ENCODE assay signal across 1 cellular context in the genomic region with DNA sequence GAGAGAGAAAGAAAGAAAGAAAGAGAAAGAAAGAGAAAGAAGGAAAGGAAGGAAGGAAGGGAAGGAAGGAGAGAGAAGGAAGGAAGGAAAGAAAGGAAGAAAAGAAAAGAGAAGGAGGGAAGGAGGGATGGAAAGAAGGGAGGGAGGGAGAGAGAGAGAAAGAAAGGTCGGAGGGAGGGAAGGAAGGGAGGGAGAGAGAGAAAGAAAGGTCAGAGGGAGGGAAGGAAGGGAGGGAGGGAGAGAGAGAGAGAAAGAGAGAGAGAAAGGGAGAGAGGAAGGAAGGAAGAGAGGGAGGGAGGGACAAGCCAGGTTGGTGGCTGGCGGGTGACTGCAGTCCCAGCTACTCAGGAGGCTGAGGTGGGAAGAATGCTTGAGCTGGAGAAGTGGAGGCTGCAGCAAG.
TF ChIP-seq lines count a peak whose summit lies in the region.

No MANE protein-coding gene starts in this region.

TF ChIP-seq in K562, 482 proteins besides CTCF, POLR2A, EP300 and RAD21 (continues in another document):
- peak in 1 of 2 experiments; percentile 21; a peak in 1 of 4 replicates for TF ChIP-seq ARNT (IDR thresholded peaks at IDR 0.05)
- no peak for TF ChIP-seq ZNF79 (CRISPR knock-in tag; IDR thresholded peaks at IDR 0.05; ENCODE audit: low read depth)
- TF ChIP-seq, protein P1, sequence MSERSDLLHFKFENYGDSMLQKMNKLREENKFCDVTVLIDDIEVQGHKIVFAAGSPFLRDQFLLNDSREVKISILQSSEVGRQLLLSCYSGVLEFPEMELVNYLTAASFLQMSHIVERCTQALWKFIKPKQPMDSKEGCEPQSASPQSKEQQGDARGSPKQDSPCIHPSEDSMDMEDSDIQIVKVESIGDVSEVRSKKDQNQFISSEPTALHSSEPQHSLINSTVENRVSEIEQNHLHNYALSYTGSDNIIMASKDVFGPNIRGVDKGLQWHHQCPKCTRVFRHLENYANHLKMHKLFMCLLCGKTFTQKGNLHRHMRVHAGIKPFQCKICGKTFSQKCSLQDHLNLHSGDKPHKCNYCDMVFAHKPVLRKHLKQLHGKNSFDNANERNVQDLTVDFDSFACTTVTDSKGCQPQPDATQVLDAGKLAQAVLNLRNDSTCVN (CRISPR knock-in tag; IDR thresholded peaks at IDR 0.05): peak; percentile 93; the same call in 1 of the 2 replicates
- TF ChIP-seq CTBP1 (IDR thresholded peaks at IDR 0.05; ENCODE audit: borderline replicate concordance): no peak
- TF ChIP-seq, protein P2, sequence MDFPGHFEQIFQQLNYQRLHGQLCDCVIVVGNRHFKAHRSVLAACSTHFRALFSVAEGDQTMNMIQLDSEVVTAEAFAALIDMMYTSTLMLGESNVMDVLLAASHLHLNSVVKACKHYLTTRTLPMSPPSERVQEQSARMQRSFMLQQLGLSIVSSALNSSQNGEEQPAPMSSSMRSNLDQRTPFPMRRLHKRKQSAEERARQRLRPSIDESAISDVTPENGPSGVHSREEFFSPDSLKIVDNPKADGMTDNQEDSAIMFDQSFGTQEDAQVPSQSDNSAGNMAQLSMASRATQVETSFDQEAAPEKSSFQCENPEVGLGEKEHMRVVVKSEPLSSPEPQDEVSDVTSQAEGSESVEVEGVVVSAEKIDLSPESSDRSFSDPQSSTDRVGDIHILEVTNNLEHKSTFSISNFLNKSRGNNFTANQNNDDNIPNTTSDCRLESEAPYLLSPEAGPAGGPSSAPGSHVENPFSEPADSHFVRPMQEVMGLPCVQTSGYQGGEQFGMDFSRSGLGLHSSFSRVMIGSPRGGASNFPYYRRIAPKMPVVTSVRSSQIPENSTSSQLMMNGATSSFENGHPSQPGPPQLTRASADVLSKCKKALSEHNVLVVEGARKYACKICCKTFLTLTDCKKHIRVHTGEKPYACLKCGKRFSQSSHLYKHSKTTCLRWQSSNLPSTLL (IDR thresholded peaks at IDR 0.05): peak; percentile 42; the same call in 1 of the 2 replicates
- no peak for TF ChIP-seq CBFA2T3 (IDR thresholded peaks at IDR 0.05)
- TF ChIP-seq LEF1 (IDR thresholded peaks at IDR 0.05): no peak
- no peak for TF ChIP-seq KDM5B (IDR thresholded peaks at IDR 0.05; ENCODE audit: insufficient replicate concordance, low read depth, low read length)
- TF ChIP-seq, protein P3, sequence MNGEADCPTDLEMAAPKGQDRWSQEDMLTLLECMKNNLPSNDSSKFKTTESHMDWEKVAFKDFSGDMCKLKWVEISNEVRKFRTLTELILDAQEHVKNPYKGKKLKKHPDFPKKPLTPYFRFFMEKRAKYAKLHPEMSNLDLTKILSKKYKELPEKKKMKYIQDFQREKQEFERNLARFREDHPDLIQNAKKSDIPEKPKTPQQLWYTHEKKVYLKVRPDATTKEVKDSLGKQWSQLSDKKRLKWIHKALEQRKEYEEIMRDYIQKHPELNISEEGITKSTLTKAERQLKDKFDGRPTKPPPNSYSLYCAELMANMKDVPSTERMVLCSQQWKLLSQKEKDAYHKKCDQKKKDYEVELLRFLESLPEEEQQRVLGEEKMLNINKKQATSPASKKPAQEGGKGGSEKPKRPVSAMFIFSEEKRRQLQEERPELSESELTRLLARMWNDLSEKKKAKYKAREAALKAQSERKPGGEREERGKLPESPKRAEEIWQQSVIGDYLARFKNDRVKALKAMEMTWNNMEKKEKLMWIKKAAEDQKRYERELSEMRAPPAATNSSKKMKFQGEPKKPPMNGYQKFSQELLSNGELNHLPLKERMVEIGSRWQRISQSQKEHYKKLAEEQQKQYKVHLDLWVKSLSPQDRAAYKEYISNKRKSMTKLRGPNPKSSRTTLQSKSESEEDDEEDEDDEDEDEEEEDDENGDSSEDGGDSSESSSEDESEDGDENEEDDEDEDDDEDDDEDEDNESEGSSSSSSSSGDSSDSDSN (IDR thresholded peaks at IDR 0.05; ENCODE audit: borderline replicate concordance in 1 of 2, low read depth in 2 of 2, low read length in 2 of 2): no peak
- no peak for TF ChIP-seq DDX20 (tag; IDR thresholded peaks at IDR 0.05; ENCODE audit: low read depth)
- TF ChIP-seq U2AF1 (optimal IDR thresholded peaks at IDR 0.05; ENCODE audit: low read depth, low read length): no peak
- TF ChIP-seq POLR3G (IDR thresholded peaks at IDR 0.05; ENCODE audit: extremely low read depth, insufficient read length, insufficient replicate concordance): no peak
- peak in 1 of 2 experiments; percentile 28; a peak in 1 of 4 replicates for TF ChIP-seq FOXK2 (conservative IDR thresholded peaks at IDR 0.05 in 1 of 2, IDR thresholded peaks at IDR 0.05 in 1 of 2; ENCODE audit: low read depth in 2 of 2)
- no peak for TF ChIP-seq STAT5A (IDR thresholded peaks at IDR 0.05; ENCODE audit: borderline replicate concordance, low read length)
- TF ChIP-seq PHB2 (IDR thresholded peaks at IDR 0.05; ENCODE audit: low read depth): 0 out of 2 replicates have a peak, but pooled peaks have one; percentile 38
- peak in 1 of 2 experiments; percentile 40; a peak in 1 of 4 replicates for TF ChIP-seq TRIM24 (IDR thresholded peaks at IDR 0.05)
- TF ChIP-seq, protein P4, sequence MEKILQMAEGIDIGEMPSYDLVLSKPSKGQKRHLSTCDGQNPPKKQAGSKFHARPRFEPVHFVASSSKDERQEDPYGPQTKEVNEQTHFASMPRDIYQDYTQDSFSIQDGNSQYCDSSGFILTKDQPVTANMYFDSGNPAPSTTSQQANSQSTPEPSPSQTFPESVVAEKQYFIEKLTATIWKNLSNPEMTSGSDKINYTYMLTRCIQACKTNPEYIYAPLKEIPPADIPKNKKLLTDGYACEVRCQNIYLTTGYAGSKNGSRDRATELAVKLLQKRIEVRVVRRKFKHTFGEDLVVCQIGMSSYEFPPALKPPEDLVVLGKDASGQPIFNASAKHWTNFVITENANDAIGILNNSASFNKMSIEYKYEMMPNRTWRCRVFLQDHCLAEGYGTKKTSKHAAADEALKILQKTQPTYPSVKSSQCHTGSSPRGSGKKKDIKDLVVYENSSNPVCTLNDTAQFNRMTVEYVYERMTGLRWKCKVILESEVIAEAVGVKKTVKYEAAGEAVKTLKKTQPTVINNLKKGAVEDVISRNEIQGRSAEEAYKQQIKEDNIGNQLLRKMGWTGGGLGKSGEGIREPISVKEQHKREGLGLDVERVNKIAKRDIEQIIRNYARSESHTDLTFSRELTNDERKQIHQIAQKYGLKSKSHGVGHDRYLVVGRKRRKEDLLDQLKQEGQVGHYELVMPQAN (IDR thresholded peaks at IDR 0.05; ENCODE audit: borderline replicate concordance): peak; percentile 62; the same call in 1 of the 2 replicates
- no peak for TF ChIP-seq LCOR (CRISPR knock-in tag; IDR thresholded peaks at IDR 0.05)
- no peak for TF ChIP-seq ZFPM2 (CRISPR knock-in tag; IDR thresholded peaks at IDR 0.05)
- no peak for TF ChIP-seq ZBTB7A (IDR thresholded peaks at IDR 0.05; ENCODE audit: borderline replicate concordance, control insufficient read depth, low read depth, low read length)
- peak in 1 of 2 experiments; percentile 85; a peak in 3 of 4 replicates for TF ChIP-seq HDAC1 (IDR thresholded peaks at IDR 0.05)
- TF ChIP-seq RFX1 (IDR thresholded peaks at IDR 0.05): no peak
- peak; percentile 79 for TF ChIP-seq LARP7 (IDR thresholded peaks at IDR 0.05)
- TF ChIP-seq PURB (CRISPR knock-in tag; IDR thresholded peaks at IDR 0.05; ENCODE audit: low read depth): no peak
- TF ChIP-seq CC2D1A (IDR thresholded peaks at IDR 0.05): peak; percentile 69
- no peak for TF ChIP-seq ADNP (tag; IDR thresholded peaks at IDR 0.05)
- TF ChIP-seq, protein P5, sequence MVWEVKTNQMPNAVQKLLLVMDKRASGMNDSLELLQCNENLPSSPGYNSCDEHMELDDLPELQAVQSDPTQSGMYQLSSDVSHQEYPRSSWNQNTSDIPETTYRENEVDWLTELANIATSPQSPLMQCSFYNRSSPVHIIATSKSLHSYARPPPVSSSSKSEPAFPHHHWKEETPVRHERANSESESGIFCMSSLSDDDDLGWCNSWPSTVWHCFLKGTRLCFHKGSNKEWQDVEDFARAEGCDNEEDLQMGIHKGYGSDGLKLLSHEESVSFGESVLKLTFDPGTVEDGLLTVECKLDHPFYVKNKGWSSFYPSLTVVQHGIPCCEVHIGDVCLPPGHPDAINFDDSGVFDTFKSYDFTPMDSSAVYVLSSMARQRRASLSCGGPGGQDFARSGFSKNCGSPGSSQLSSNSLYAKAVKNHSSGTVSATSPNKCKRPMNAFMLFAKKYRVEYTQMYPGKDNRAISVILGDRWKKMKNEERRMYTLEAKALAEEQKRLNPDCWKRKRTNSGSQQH (CRISPR knock-in tag; IDR thresholded peaks at IDR 0.05): peak; percentile 83; the same call in 1 of the 2 replicates
- TF ChIP-seq ARHGAP35 (IDR thresholded peaks at IDR 0.05; ENCODE audit: partially characterized antibody): peak; percentile 66
- TF ChIP-seq SMARCA4 (IDR thresholded peaks at IDR 0.05): 0 out of 2 replicates have a peak, but pooled peaks have one; percentile 38
- no peak for TF ChIP-seq JUND (IDR thresholded peaks at IDR 0.05; ENCODE audit: borderline replicate concordance, low read depth, low read length)
- no peak for TF ChIP-seq JUND (tag; IDR thresholded peaks at IDR 0.05; ENCODE audit: borderline replicate concordance, low read depth, low read length)
- TF ChIP-seq EHMT2 (IDR thresholded peaks at IDR 0.05): peak; percentile 52; the same call in 1 of the 2 replicates
- peak; percentile 8; the same call in 1 of the 2 replicates for TF ChIP-seq NCOR1 (IDR thresholded peaks at IDR 0.05)
- peak; percentile 33; the same call in 1 of the 2 replicates for TF ChIP-seq NCOA1 (IDR thresholded peaks at IDR 0.05; ENCODE audit: low read depth)
- 0 out of 2 replicates have a peak, but pooled peaks have one; percentile 43 for TF ChIP-seq SMARCE1 (IDR thresholded peaks at IDR 0.05)
- TF ChIP-seq MEIS2 (IDR thresholded peaks at IDR 0.05; ENCODE audit: partially characterized antibody): peak; percentile 5
- no peak for TF ChIP-seq L3MBTL2 (IDR thresholded peaks at IDR 0.05)
- TF ChIP-seq, protein P6, sequence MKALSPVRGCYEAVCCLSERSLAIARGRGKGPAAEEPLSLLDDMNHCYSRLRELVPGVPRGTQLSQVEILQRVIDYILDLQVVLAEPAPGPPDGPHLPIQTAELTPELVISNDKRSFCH (CRISPR knock-in tag; IDR thresholded peaks at IDR 0.05): no peak
- TF ChIP-seq, protein P6 (tag; IDR thresholded peaks at IDR 0.05): no peak
- no peak for TF ChIP-seq HDAC6 (IDR thresholded peaks at IDR 0.05; ENCODE audit: low read depth, low read length)
- peak; percentile 93 for TF ChIP-seq MTA1 (IDR thresholded peaks at IDR 0.05; ENCODE audit: borderline replicate concordance)
- TF ChIP-seq, protein P7, sequence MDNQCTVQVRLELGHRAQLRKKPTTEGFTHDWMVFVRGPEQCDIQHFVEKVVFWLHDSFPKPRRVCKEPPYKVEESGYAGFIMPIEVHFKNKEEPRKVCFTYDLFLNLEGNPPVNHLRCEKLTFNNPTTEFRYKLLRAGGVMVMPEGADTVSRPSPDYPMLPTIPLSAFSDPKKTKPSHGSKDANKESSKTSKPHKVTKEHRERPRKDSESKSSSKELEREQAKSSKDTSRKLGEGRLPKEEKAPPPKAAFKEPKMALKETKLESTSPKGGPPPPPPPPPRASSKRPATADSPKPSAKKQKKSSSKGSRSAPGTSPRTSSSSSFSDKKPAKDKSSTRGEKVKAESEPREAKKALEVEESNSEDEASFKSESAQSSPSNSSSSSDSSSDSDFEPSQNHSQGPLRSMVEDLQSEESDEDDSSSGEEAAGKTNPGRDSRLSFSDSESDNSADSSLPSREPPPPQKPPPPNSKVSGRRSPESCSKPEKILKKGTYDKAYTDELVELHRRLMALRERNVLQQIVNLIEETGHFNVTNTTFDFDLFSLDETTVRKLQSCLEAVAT (IDR thresholded peaks at IDR 0.05): peak; percentile 69 to 78; a peak in 3 of 4 replicates
- TF ChIP-seq, protein P8, sequence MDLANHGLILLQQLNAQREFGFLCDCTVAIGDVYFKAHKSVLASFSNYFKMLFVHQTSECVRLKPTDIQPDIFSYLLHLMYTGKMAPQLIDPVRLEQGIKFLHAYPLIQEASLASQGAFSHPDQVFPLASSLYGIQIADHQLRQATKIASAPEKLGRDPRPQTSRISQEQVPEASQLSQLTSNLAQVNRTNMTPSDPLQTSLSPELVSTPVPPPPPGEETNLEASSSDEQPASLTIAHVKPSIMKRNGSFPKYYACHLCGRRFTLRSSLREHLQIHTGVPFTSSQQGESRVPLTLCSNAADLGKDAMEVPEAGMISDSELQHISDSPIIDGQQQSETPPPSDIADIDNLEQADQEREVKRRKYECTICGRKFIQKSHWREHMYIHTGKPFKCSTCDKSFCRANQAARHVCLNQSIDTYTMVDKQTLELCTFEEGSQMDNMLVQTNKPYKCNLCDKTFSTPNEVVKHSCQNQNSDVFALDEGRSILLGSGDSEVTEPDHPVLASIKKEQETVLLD (IDR thresholded peaks at IDR 0.05): peak; percentile 86
- peak; percentile 46; the same call in 1 of the 2 replicates for TF ChIP-seq HLTF (IDR thresholded peaks at IDR 0.05)
- TF ChIP-seq, protein P9, sequence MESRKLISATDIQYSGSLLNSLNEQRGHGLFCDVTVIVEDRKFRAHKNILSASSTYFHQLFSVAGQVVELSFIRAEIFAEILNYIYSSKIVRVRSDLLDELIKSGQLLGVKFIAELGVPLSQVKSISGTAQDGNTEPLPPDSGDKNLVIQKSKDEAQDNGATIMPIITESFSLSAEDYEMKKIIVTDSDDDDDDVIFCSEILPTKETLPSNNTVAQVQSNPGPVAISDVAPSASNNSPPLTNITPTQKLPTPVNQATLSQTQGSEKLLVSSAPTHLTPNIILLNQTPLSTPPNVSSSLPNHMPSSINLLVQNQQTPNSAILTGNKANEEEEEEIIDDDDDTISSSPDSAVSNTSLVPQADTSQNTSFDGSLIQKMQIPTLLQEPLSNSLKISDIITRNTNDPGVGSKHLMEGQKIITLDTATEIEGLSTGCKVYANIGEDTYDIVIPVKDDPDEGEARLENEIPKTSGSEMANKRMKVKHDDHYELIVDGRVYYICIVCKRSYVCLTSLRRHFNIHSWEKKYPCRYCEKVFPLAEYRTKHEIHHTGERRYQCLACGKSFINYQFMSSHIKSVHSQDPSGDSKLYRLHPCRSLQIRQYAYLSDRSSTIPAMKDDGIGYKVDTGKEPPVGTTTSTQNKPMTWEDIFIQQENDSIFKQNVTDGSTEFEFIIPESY (CRISPR knock-in tag; IDR thresholded peaks at IDR 0.05): no peak
- no peak for TF ChIP-seq CBFA2T2 (conservative IDR thresholded peaks at IDR 0.05)
- TF ChIP-seq NBN (IDR thresholded peaks at IDR 0.05; ENCODE audit: low read depth): peak; percentile 72; the same call in 1 of the 2 replicates
- TF ChIP-seq NR2C2 (CRISPR knock-in tag; IDR thresholded peaks at IDR 0.05): no peak
- no peak for TF ChIP-seq NR2C2 (tag; IDR thresholded peaks at IDR 0.05)
- TF ChIP-seq, protein P10, sequence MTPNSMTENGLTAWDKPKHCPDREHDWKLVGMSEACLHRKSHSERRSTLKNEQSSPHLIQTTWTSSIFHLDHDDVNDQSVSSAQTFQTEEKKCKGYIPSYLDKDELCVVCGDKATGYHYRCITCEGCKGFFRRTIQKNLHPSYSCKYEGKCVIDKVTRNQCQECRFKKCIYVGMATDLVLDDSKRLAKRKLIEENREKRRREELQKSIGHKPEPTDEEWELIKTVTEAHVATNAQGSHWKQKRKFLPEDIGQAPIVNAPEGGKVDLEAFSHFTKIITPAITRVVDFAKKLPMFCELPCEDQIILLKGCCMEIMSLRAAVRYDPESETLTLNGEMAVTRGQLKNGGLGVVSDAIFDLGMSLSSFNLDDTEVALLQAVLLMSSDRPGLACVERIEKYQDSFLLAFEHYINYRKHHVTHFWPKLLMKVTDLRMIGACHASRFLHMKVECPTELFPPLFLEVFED (CRISPR knock-in tag; conservative IDR thresholded peaks at IDR 0.05): peak; percentile 89
- TF ChIP-seq NFATC3 (IDR thresholded peaks at IDR 0.05): peak; percentile 58; the same call in 1 of the 2 replicates
- TF ChIP-seq ZNF445 (CRISPR knock-in tag; IDR thresholded peaks at IDR 0.05; ENCODE audit: low read depth): no peak
- TF ChIP-seq CBX1 (IDR thresholded peaks at IDR 0.05; ENCODE audit: low read depth): no peak
- TF ChIP-seq ERF (CRISPR knock-in tag; IDR thresholded peaks at IDR 0.05): no peak
